Comparison of ENCODE assay signal across 9 cellular contexts in genomic region chr10:132904169-132904813, GRCh38. TPM values are rescaled to one million over a fixed set of nuclear protein-coding genes. Genes with fewer than 3 reads are reported as not detected.
DNase-seq lines count a peak whose midpoint lies in the region; ATAC-seq lines count a peak whose summit lies in the region.
"Had no signal": no experiment of that assay in that cellular context is flagged by ENCODE, and none has a peak within 500 bp of the region (broad histone marks: within the 10 kb centered on the region; RNA-seq: fewer than 3 reads in every experiment).

No MANE protein-coding gene starts in this region.

- H3K27ac ChIP-seq in right cardiac atrium (ENCODE audit: low read length), result no peak overlapping the region
- H3K27ac ChIP-seq: thoracic aorta had no signal

- DNase-seq in A172 (ENCODE audit: low spot score), result peak; percentile 31
- peak; percentile 44 for DNase-seq in GDM1 (lab: John Stamatoyannopoulos, UW)
- peak; percentile 44 for DNase-seq in NCI-H2171 (lab: John Stamatoyannopoulos, UW)
- peak in 2 of 3 donors; percentile 38 to 67 for DNase-seq in right cardiac atrium
- DNase-seq in stimulated activated CD4-positive, alpha-beta T cell treated with anti-CD3 and anti-CD28 coated beads, Interleukin-1b, Interleukin-23, amount 100 ng/mL, for 4 hours (ENCODE audit: low read depth in 2 of 2), result peak; percentile 5 to 30
- no peak for DNase-seq in activated T-helper 1 cell treated with anti-CD3 and anti-CD28 coated beads, Interleukin-12 subunit alpha, Interleukin-12 subunit beta, Interleukin-2, Interleukin-4 antibody, amounts not matched to agents 30 ng/mL and 10 ng/mL and 1 ng/mL, durations not matched to agents 14 hours and 24 hours and 36 hours (ENCODE audit: low spot score)

- H3K4me3 Mint-ChIP-seq in activated naive CD8-positive, alpha-beta T cell, result no peak overlapping the region
- no peak overlapping the region for H3K4me3 Mint-ChIP-seq in activated T-helper 1 cell treated with anti-CD3 and anti-CD28 coated beads, Interleukin-12 subunit alpha, Interleukin-12 subunit beta, Interleukin-2, Interleukin-4 antibody, amounts not matched to agents 30 ng/mL and 10 ng/mL and 1 ng/mL, durations not matched to agents 14 hours and 24 hours and 36 hours

- H3K27ac Mint-ChIP-seq in activated naive CD8-positive, alpha-beta T cell, result peak overlapping the region; percentile 0
- no peak overlapping the region for H3K27ac Mint-ChIP-seq in activated T-helper 1 cell treated with anti-CD3 and anti-CD28 coated beads, Interleukin-12 subunit alpha, Interleukin-12 subunit beta, Interleukin-2, Interleukin-4 antibody, amounts not matched to agents 30 ng/mL and 10 ng/mL and 1 ng/mL, durations not matched to agents 14 hours and 24 hours and 36 hours

- intact Hi-C loops in right cardiac atrium (cut with DNase I), result no loop called here
- intact Hi-C loops in activated T-helper 1 cell treated with anti-CD3 and anti-CD28 coated beads, Interleukin-12 subunit alpha, Interleukin-12 subunit beta, Interleukin-2, Interleukin-4 antibody, amounts not matched to agents 30 ng/mL and 10 ng/mL and 1 ng/mL, durations not matched to agents 14 hours and 24 hours and 36 hours (cut with micrococcal nuclease), result no loop called here

- ATAC-seq in right cardiac atrium (peak in 1 of 2 donors; percentile 21), HG03097 (IDR thresholded peaks at IDR 0.05; ENCODE audit: low FRiP score, unreplicated experiment) (no peak)

- H3K4me1 Mint-ChIP-seq in activated naive CD8-positive, alpha-beta T cell (ENCODE audit: low read depth), result peaks cover 11% of the 10 kb centered on the region
- peaks cover 9% of the 10 kb centered on the region for H3K4me1 Mint-ChIP-seq in activated T-helper 1 cell treated with anti-CD3 and anti-CD28 coated beads, Interleukin-12 subunit alpha, Interleukin-12 subunit beta, Interleukin-2, Interleukin-4 antibody, amounts not matched to agents 30 ng/mL and 10 ng/mL and 1 ng/mL, durations not matched to agents 14 hours and 24 hours and 36 hours (ENCODE audit: low read depth)

- no peaks in the 10 kb centered on the region for H3K27me3 ChIP-seq in right cardiac atrium (ENCODE audit: control insufficient read depth, insufficient read depth)

- 33% methylated on average over 15 of the region's 15 CpGs for WGBS in right cardiac atrium

- H3K9me3 Mint-ChIP-seq in activated naive CD8-positive, alpha-beta T cell (ENCODE audit: low read depth), result peaks cover 8% of the 10 kb centered on the region
- H3K9me3 Mint-ChIP-seq in activated T-helper 1 cell treated with anti-CD3 and anti-CD28 coated beads, Interleukin-12 subunit alpha, Interleukin-12 subunit beta, Interleukin-2, Interleukin-4 antibody, amounts not matched to agents 30 ng/mL and 10 ng/mL and 1 ng/mL, durations not matched to agents 14 hours and 24 hours and 36 hours, result peaks cover 4% of the 10 kb centered on the region

- H3K27me3 Mint-ChIP-seq in activated naive CD8-positive, alpha-beta T cell, result peaks cover 7% of the 10 kb centered on the region
- peaks cover 6% of the 10 kb centered on the region for H3K27me3 Mint-ChIP-seq in activated T-helper 1 cell treated with anti-CD3 and anti-CD28 coated beads, Interleukin-12 subunit alpha, Interleukin-12 subunit beta, Interleukin-2, Interleukin-4 antibody, amounts not matched to agents 30 ng/mL and 10 ng/mL and 1 ng/mL, durations not matched to agents 14 hours and 24 hours and 36 hours (ENCODE audit: insufficient read depth)

- H3K36me3 Mint-ChIP-seq in activated naive CD8-positive, alpha-beta T cell, result no peaks in the 10 kb centered on the region
- H3K36me3 Mint-ChIP-seq in activated T-helper 1 cell treated with anti-CD3 and anti-CD28 coated beads, Interleukin-12 subunit alpha, Interleukin-12 subunit beta, Interleukin-2, Interleukin-4 antibody, amounts not matched to agents 30 ng/mL and 10 ng/mL and 1 ng/mL, durations not matched to agents 14 hours and 24 hours and 36 hours (ENCODE audit: low read depth), result no peaks in the 10 kb centered on the region

- no peak overlapping the region for H3K4me3 ChIP-seq in right cardiac atrium (ENCODE audit: low read length)
- H3K4me3 ChIP-seq: thoracic aorta had no signal

- H3K4me1 ChIP-seq in right cardiac atrium (ENCODE audit: control insufficient read depth, insufficient read depth, low read length), result no peaks in the 10 kb centered on the region

- H3K9me3 ChIP-seq in right cardiac atrium (ENCODE audit: control insufficient read depth, low read length), result no peaks in the 10 kb centered on the region
- H3K9me3 ChIP-seq: thoracic aorta had no signal

RNA-seq across cellular contexts. Expression of gene CFAP46, which starts 38.1 kb away (rescaled TPM):
- 1.4 and 4.3 TPM in 2 replicates for total RNA-seq in A172 (2014; rRNA removed; shearing (Covaris generic))
- 1 to 10 TPM; 1.5 to 1.8 (median 1.7) TPM for total RNA-seq in right cardiac atrium
- polyA plus RNA-seq in right cardiac atrium, result 1.00 TPM
- total RNA-seq in activated T-helper 1 cell treated with anti-CD3 and anti-CD28 coated beads, Interleukin-12 subunit alpha, Interleukin-12 subunit beta, Interleukin-2, Interleukin-4 antibody, amounts not matched to agents 30 ng/mL and 10 ng/mL and 1 ng/mL, durations not matched to agents 14 hours and 24 hours and 36 hours, result not detected in 2 replicates
- total RNA-seq: thoracic aorta had no signal
